ENCODE assay signal across 34 cellular contexts in the genomic region with DNA sequence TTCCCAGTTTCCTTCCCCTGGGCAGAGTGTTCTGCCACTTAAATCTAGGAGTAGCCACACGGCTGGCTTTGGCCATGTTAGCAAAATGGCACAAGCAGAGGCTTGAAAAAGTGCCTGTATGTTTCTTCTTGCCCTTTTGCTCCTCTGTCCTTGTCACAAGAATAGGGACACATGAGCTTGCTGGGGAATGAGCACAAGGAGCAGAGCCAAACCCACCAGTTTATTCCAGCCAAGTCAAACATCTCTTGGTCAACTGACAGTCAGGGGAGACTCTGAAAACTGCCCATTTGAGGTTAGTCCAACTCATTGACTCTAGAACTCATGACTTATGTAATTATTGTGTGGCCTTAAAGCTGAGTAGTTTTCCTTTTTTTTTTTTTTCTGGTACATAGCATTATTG.
"Had no signal": no experiment of that assay in that cellular context is flagged by ENCODE, and none has a peak within 500 bp of the region (broad histone marks: within the 10 kb centered on the region; RNA-seq: fewer than 3 reads in every experiment).

No MANE protein-coding gene starts in this region.

- H3K27me3 ChIP-seq: cardiac muscle cell, MG63 had no signal

- H3K4me3 ChIP-seq: cardiac muscle cell, MG63, PC-9, SK-N-MC had no signal

- H3K27ac Mint-ChIP-seq: activated CD4-positive, alpha-beta memory T cell treated with anti-CD3 and anti-CD28 coated beads, Interleukin-2, amount 10 ng/mL, durations not matched to agents 7 days and 5 days; activated CD8-positive, alpha-beta memory T cell treated with anti-CD3 and anti-CD28 coated beads, Interleukin-2, amount 10 ng/mL, durations not matched to agents 7 days and 5 days; activated naive CD4-positive, alpha-beta T cell treated with anti-CD3 and anti-CD28 coated beads, Interleukin-2, amount 10 ng/mL, durations not matched to agents 7 days and 5 days; activated naive CD8-positive, alpha-beta T cell; activated naive CD8-positive, alpha-beta T cell treated with anti-CD3 and anti-CD28 coated beads, Interleukin-2, amount 50 U/mL, for 24 hours had no signal

- H3K36me3 ChIP-seq: cardiac muscle cell, MG63, WERI-Rb-1 had no signal

- H3K4me3 Mint-ChIP-seq: activated CD4-positive, alpha-beta memory T cell treated with anti-CD3 and anti-CD28 coated beads, Interleukin-2, amount 10 ng/mL, durations not matched to agents 7 days and 5 days; activated CD8-positive, alpha-beta memory T cell treated with anti-CD3 and anti-CD28 coated beads, Interleukin-2, amount 10 ng/mL, durations not matched to agents 7 days and 5 days; activated naive CD4-positive, alpha-beta T cell treated with anti-CD3 and anti-CD28 coated beads, Interleukin-2, amount 10 ng/mL, durations not matched to agents 7 days and 5 days; activated naive CD8-positive, alpha-beta T cell; activated naive CD8-positive, alpha-beta T cell treated with anti-CD3 and anti-CD28 coated beads, Interleukin-2, amount 50 U/mL, for 24 hours had no signal

- ATAC-seq: activated CD8-positive, alpha-beta memory T cell treated with anti-CD3 and anti-CD28 coated beads, Interleukin-2, amount 10 ng/mL, durations not matched to agents 7 days and 5 days; activated naive CD8-positive, alpha-beta T cell treated with anti-CD3 and anti-CD28 coated beads, Interleukin-2, amount 50 U/mL, for 24 hours had no signal

- H3K4me1 Mint-ChIP-seq: activated CD4-positive, alpha-beta memory T cell treated with anti-CD3 and anti-CD28 coated beads, Interleukin-2, amount 10 ng/mL, durations not matched to agents 7 days and 5 days; activated CD8-positive, alpha-beta memory T cell treated with anti-CD3 and anti-CD28 coated beads, Interleukin-2, amount 10 ng/mL, durations not matched to agents 7 days and 5 days; activated naive CD4-positive, alpha-beta T cell treated with anti-CD3 and anti-CD28 coated beads, Interleukin-2, amount 10 ng/mL, durations not matched to agents 7 days and 5 days; activated naive CD8-positive, alpha-beta T cell treated with anti-CD3 and anti-CD28 coated beads, Interleukin-2, amount 50 U/mL, for 24 hours had no signal

- H3K27me3 Mint-ChIP-seq: activated CD4-positive, alpha-beta memory T cell treated with anti-CD3 and anti-CD28 coated beads, Interleukin-2, amount 10 ng/mL, durations not matched to agents 7 days and 5 days; activated CD8-positive, alpha-beta memory T cell treated with anti-CD3 and anti-CD28 coated beads, Interleukin-2, amount 10 ng/mL, durations not matched to agents 7 days and 5 days; activated naive CD4-positive, alpha-beta T cell treated with anti-CD3 and anti-CD28 coated beads, Interleukin-2, amount 10 ng/mL, durations not matched to agents 7 days and 5 days; activated naive CD8-positive, alpha-beta T cell; activated naive CD8-positive, alpha-beta T cell treated with anti-CD3 and anti-CD28 coated beads, Interleukin-2, amount 50 U/mL, for 24 hours had no signal

- H3K4me2 ChIP-seq: PC-9 had no signal

- H3K9me3 ChIP-seq: MG63 had no signal

- DNase-seq: activated CD4-positive, alpha-beta memory T cell treated with anti-CD3 and anti-CD28 coated beads, Interleukin-2, amount 10 ng/mL, durations not matched to agents 7 days and 5 days; activated CD4-positive, alpha-beta T cell treated with anti-CD3 and anti-CD28 coated beads for 1 hour; activated CD4-positive, alpha-beta T cell treated with anti-CD3 and anti-CD28 coated beads for 48 hours; activated CD4-positive, CD25-positive, alpha-beta regulatory T cell; activated CD8-positive, alpha-beta memory T cell treated with anti-CD3 and anti-CD28 coated beads for 24 hours; activated CD8-positive, alpha-beta memory T cell treated with anti-CD3 and anti-CD28 coated beads, Interleukin-2, amount 10 ng/mL, durations not matched to agents 7 days and 5 days; activated CD8-positive, alpha-beta memory T cell treated with anti-CD3 and anti-CD28 coated beads, Interleukin-2, amount 50 U/mL, for 48 hours; activated effector memory CD4-positive, alpha-beta T cell treated with Interleukin-2 at 50 U/mL for 16 hours; activated naive CD4-positive, alpha-beta T cell treated with anti-CD3 and anti-CD28 coated beads, Interleukin-2, amount 10 ng/mL, durations not matched to agents 7 days and 5 days; activated naive CD8-positive, alpha-beta T cell treated with anti-CD3 and anti-CD28 coated beads, Interleukin-2, amount 50 U/mL, for 24 hours; activated T-cell treated with anti-CD3 and anti-CD28 coated beads, Interleukin-2, amount 50 U/mL, for 48 hours; anterior cingulate cortex; Karpas-422; KBM-7; NCI-H1048; NCI-H1105 treated with DMSO at 0.1 percent for 48 hours; NCI-H1436; NCI-H1694; NCI-H1930; NCI-H2081 treated with DMSO at 0.1 percent for 48 hours; NCI-H226; NCI-H446 treated with DMSO at 0.1 percent for 48 hours; NCI-H524; NCI-H69; NCI-H82; NK-92 treated with Interleukin-12 subunit alpha and Interleukin-12 subunit beta, amount 100 ng/mL, for 24 hours; PC-9; Right ventricle myocardium superior; T1000; WERI-Rb-1 had no signal

- H2AFZ ChIP-seq: PC-9 had no signal

- H3K27ac ChIP-seq: cardiac muscle cell, PC-9, SK-N-MC, WERI-Rb-1 had no signal

- H3K36me3 Mint-ChIP-seq: activated CD8-positive, alpha-beta memory T cell treated with anti-CD3 and anti-CD28 coated beads, Interleukin-2, amount 10 ng/mL, durations not matched to agents 7 days and 5 days; activated naive CD4-positive, alpha-beta T cell treated with anti-CD3 and anti-CD28 coated beads, Interleukin-2, amount 10 ng/mL, durations not matched to agents 7 days and 5 days; activated naive CD8-positive, alpha-beta T cell had no signal
